In genomic region chr11:19934828-19935259, GRCh38 we compare ENCODE assay signal across 11 cellular contexts.
DNase-seq lines count a peak whose midpoint lies in the region; ATAC-seq and TF ChIP-seq lines count a peak whose summit lies in the region.
"Had no signal": no experiment of that assay in that cellular context is flagged by ENCODE, and none has a peak within 500 bp of the region (broad histone marks: within the 10 kb centered on the region; RNA-seq: fewer than 3 reads in every experiment).

No MANE protein-coding gene starts in this region.

- no peaks in the 10 kb centered on the region for H3K9me3 Mint-ChIP-seq in nephron
- H3K9me3 Mint-ChIP-seq: naive B cell had no signal

- peak overlapping the region in 1 of 3 experiments; percentile 63 for H3K4me3 Mint-ChIP-seq in nephron
- H3K4me3 Mint-ChIP-seq: naive B cell had no signal

- H3K36me3 ChIP-seq in PC-3 (ENCODE audit: low read depth, low read length), result no peaks in the 10 kb centered on the region

- peaks cover 45% of the 10 kb centered on the region for H3K4me1 Mint-ChIP-seq in nephron

- no peaks in the 10 kb centered on the region for H3K36me3 Mint-ChIP-seq in nephron (ENCODE audit: low read depth)
- H3K36me3 Mint-ChIP-seq: naive B cell had no signal

- H3K4me3 ChIP-seq in PC-3 (ENCODE audit: low read length) (no peak overlapping the region), coronary artery (no peak overlapping the region)

- H3K9me2 ChIP-seq in PC-3 (replicated peaks; ENCODE audit: low read length), result no peaks in the 10 kb centered on the region

- POLR2A ChIA-PET in PC-3 (lab: Charles Lee; ENCODE audit: unreplicated experiment), result no interaction called here

- DNase-seq in AG20443 (ENCODE audit: low spot score) (peak; percentile 89), PC-3 (no peak), coronary artery (ENCODE audit: low spot score) (peak; percentile 59), NCI-H2227 (lab: John Stamatoyannopoulos, UW; ENCODE audit: unreplicated experiment) (no peak), epidermal melanocyte (ENCODE audit: insufficient read length, low spot score) (no peak)
- DNase-seq: activated T-cell treated with anti-CD3 and anti-CD28 coated beads, Interleukin-2, amount 50 U/mL, for 1 hour; naive B cell; NCI-H2171 treated with DMSO at 0.1 percent for 48 hours had no signal

- no peaks in the 10 kb centered on the region for H3K79me2 ChIP-seq in PC-3 (ENCODE audit: low read length)

- peak overlapping the region in 2 of 3 experiments; percentile 31 to 81 for H3K27ac Mint-ChIP-seq in nephron

- CTCF ChIA-PET in PC-3 (lab: Charles Lee), result no interaction called here

- H3K27ac ChIP-seq in PC-3 (ENCODE audit: low read length) (peak overlapping the region; percentile 49), coronary artery (peak overlapping the region in 1 of 2 donors; percentile 40)

- intact Hi-C loops in PC-3 (cut with micrococcal nuclease), result no loop called here

- TF ChIP-seq CTCF in PC-3 (conservative IDR thresholded peaks at IDR 0.05; ENCODE audit: low read depth, low read length) (no peak), coronary artery (IDR thresholded peaks at IDR 0.05) (no peak), nephron (IDR thresholded peaks at IDR 0.05; ENCODE audit: unreplicated experiment in 3 of 3) (no peak)

- no peak overlapping the region for H2AFZ ChIP-seq in PC-3 (ENCODE audit: low read length)

- peaks cover 20% of the 10 kb centered on the region for H3K4me1 ChIP-seq in PC-3 (ENCODE audit: insufficient read depth, low read length)

- H3K27me3 ChIP-seq in PC-3 (ENCODE audit: low read length), result no peaks in the 10 kb centered on the region

- H3K4me2 ChIP-seq in PC-3 (ENCODE audit: low read length), result peak overlapping the region; percentile 2; the same call in 1 of the 2 replicates

- no TSS peak for BruUV-seq in PC-3 (replicated peaks; lab: Mats Ljungman, UMichigan)

- H3K9me3 ChIP-seq in PC-3 (ENCODE audit: low read length), result no peaks in the 10 kb centered on the region

- H3F3A ChIP-seq in PC-3 (ENCODE audit: low read length, unreplicated experiment), result no peaks in the 10 kb centered on the region

- no peak overlapping the region for H3K9ac ChIP-seq in PC-3 (ENCODE audit: low read length)

- ATAC-seq in PC-3 (peak; percentile 33), GM18909 (IDR thresholded peaks at IDR 0.05; ENCODE audit: poor library complexity, unreplicated experiment) (no peak), GM18867 (IDR thresholded peaks at IDR 0.05; ENCODE audit: unreplicated experiment) (no peak)

- 0 out of 2 replicates have a peak, but pooled peaks cover 5% of the 10 kb centered on the region for H4K20me1 ChIP-seq in PC-3 (ENCODE audit: low read length)

- no peaks in the 10 kb centered on the region for H3K27me3 Mint-ChIP-seq in nephron (ENCODE audit: low read depth)

Comparison
In these comparisons a context has a peak if more than half of its experiments do, and no peak if none do; other contexts are left out.
1. DNase-seq: peak in AG20443 (single experiment) and coronary artery (single experiment); none in PC-3 (single experiment), NCI-H2227 (single experiment) and epidermal melanocyte (single experiment).